ENCODE assay signal across 8 cellular contexts in genomic region chr13:105991622-105992254, GRCh38.
A peak's percentile ranks its signal among the peaks of the same experiment; 100 is the strongest.
DNase-seq lines count a peak whose midpoint lies in the region; ATAC-seq and TF ChIP-seq lines count a peak whose summit lies in the region.

No MANE protein-coding gene starts in this region.

- H3K9me3 Mint-ChIP-seq in chondrocyte (ENCODE audit: low read depth) = peaks cover 4% of the 10 kb centered on the region

- H3K36me3 Mint-ChIP-seq in chondrocyte (ENCODE audit: low read depth) = no peaks in the 10 kb centered on the region

- peaks cover 20% of the 10 kb centered on the region for H3K4me1 Mint-ChIP-seq in chondrocyte (ENCODE audit: low read depth)

- TF ChIP-seq CTCF in chondrocyte (IDR thresholded peaks at IDR 0.05) = no peak

- ATAC-seq in GM21717 (IDR thresholded peaks at IDR 0.05; ENCODE audit: unreplicated experiment) = no peak
- ATAC-seq in HG02973 (IDR thresholded peaks at IDR 0.05; ENCODE audit: unreplicated experiment) = no peak
- ATAC-seq in GM18511 (IDR thresholded peaks at IDR 0.05; ENCODE audit: unreplicated experiment) = no peak

- H3K27me3 Mint-ChIP-seq in chondrocyte (ENCODE audit: low read depth) = no peaks in the 10 kb centered on the region

- DNase-seq in Ammon's horn (ENCODE audit: low spot score) = peak; percentile 40
- peak; percentile 73 for DNase-seq in MV-4-11 (lab: John Stamatoyannopoulos, UW)
- DNase-seq in chondrocyte (ENCODE audit: low spot score) = no peak
- peak; percentile 85 for DNase-seq in myocyte (ENCODE audit: low read depth)
- no peak for DNase-seq in NAMALWA (ENCODE audit: low spot score)

- no peak overlapping the region for H3K4me3 Mint-ChIP-seq in chondrocyte (ENCODE audit: unreplicated experiment)

- H3K27ac Mint-ChIP-seq in chondrocyte (ENCODE audit: unreplicated experiment) = peak overlapping the region; percentile 69

Comparison
In these comparisons a context has a peak if more than half of its experiments do, and no peak if none do; other contexts are left out.
1. DNase-seq: peak in Ammon's horn (single experiment), MV-4-11 (single experiment) and myocyte (single experiment); none in chondrocyte (single experiment) and NAMALWA (single experiment).